ENCODE assay signal across 22 cellular contexts in genomic region chr4:8155048-8155447, GRCh38. TPM values are rescaled to one million over a fixed set of nuclear protein-coding genes. Genes with fewer than 3 reads are reported as not detected.
DNase-seq lines count a peak whose midpoint lies in the region; ATAC-seq, FAIRE-seq and TF ChIP-seq lines count a peak whose summit lies in the region.
"Had no signal": no experiment of that assay in that cellular context is flagged by ENCODE, and none has a peak within 500 bp of the region (broad histone marks: within the 10 kb centered on the region; RNA-seq: fewer than 3 reads in every experiment).

No MANE protein-coding gene starts in this region.

- peaks cover 14% of the 10 kb centered on the region for H3K4me1 Mint-ChIP-seq in activated CD4-positive, alpha-beta T cell treated with anti-CD3 and anti-CD28 coated beads for 36 hours

- H3K9me1 ChIP-seq in K562 (ENCODE audit: control insufficient read depth, insufficient read depth, low read length): no peaks in the 10 kb centered on the region

- H3K36me3 ChIP-seq in K562 (ENCODE audit: control insufficient read depth, insufficient read depth, low read length): no peaks in the 10 kb centered on the region
- H3K36me3 ChIP-seq in psoas muscle (ENCODE audit: insufficient read depth in 1 of 2, low read depth in 1 of 2): no peaks in the 10 kb centered on the region
- H3K36me3 ChIP-seq: BLaER1, HAP-1 had no signal

- H3K79me2 ChIP-seq in K562 (ENCODE audit: control insufficient read depth, insufficient read depth, low read length): no peaks in the 10 kb centered on the region

- H3K9ac ChIP-seq in K562 (ENCODE audit: insufficient read depth in 1 of 2, low read depth in 2 of 2, low read length in 2 of 2): no peak overlapping the region
- H3K9ac ChIP-seq: BLaER1 had no signal

- peak; percentile 11 for DNase-seq in activated CD4-positive, alpha-beta T cell treated with anti-CD3 and anti-CD28 coated beads for 36 hours
- DNase-seq in activated CD4-positive, alpha-beta T cell treated with anti-CD3 and anti-CD28 coated beads for 1 hour: no peak
- DNase-seq in GM04503 (ENCODE audit: low read depth) (peak; percentile 6), K562 (ENCODE audit: extremely low read depth in 1 of 4, low spot score in 3 of 4) (no peak), psoas muscle (no peak), erythroblast (lab: John Stamatoyannopoulos, UW) (no peak), glomerular visceral epithelial cell (ENCODE audit: extremely low spot score) (no peak)
- DNase-seq: CD8-positive, alpha-beta T cell; DMS79 treated with DMSO at 0.1 percent for 48 hours; KBM-7; NCI-H1436; NCI-H2081; NCI-H510A; NCI-H774; RPMI8226 had no signal

- FAIRE-seq in K562 (lab: Jason Lieb, UNC): no peak
- FAIRE-seq: G401.6, GM12878 had no signal

- H3K27me3 Mint-ChIP-seq in activated CD4-positive, alpha-beta T cell treated with anti-CD3 and anti-CD28 coated beads for 36 hours: peaks cover 7% of the 10 kb centered on the region

- TF ChIP-seq RAD21 in K562 (CRISPR knock-in tag; conservative IDR thresholded peaks at IDR 0.05 in 1 of 2, IDR thresholded peaks at IDR 0.05 in 1 of 2): no peak

- intact Hi-C loops in activated CD4-positive, alpha-beta T cell treated with anti-CD3 and anti-CD28 coated beads for 36 hours (cut with DNase I, micrococcal nuclease): loop anchor here (5.0 kb wide), 2 partner anchors 218 to 298 kb away; partner anchors contain the start of gene AFAP1 (in 1 of the 2)
- intact Hi-C loops in K562 (cut with micrococcal nuclease): no loop called here
- intact Hi-C loops in psoas muscle (cut with DNase I): loop anchor here (5.0 kb wide), 2 partner anchors 33 to 38 kb away; no protein-coding TSS in a partner anchor

- no TSS peak for BruUV-seq in K562 (replicated peaks; lab: Mats Ljungman, UMichigan)

- H3K27ac ChIP-seq in K562 (ENCODE audit: extremely low read depth, low read depth, low read length) (no peak overlapping the region), psoas muscle (peak overlapping the region; percentile 85)
- H3K27ac ChIP-seq: 22Rv1, BLaER1 had no signal

- TF ChIP-seq POLR2A in K562 (conservative IDR thresholded peaks at IDR 0.05): no peak
- TF ChIP-seq POLR2A in erythroblast (IDR thresholded peaks at IDR 0.05; ENCODE audit: low read length): no peak

- POLR2A ChIA-PET in activated CD4-positive, alpha-beta T cell treated with anti-CD3 and anti-CD28 coated beads for 36 hours (lab: Charles Lee): interaction anchor here (0.6 kb wide), 1 partner anchor 324 kb away, joined by 3 read pairs; no protein-coding TSS in a partner anchor
- POLR2A ChIA-PET in K562 (lab: Yijun Ruan, JAX): interaction anchor here (0.6 kb wide), 1 partner anchor 10 kb away, joined by 3 read pairs; no protein-coding TSS in a partner anchor

- no peak overlapping the region for H3K4me2 ChIP-seq in K562 (ENCODE audit: insufficient read depth, low read length)
- H3K4me2 ChIP-seq: BLaER1 had no signal

- no peak overlapping the region for H3K4me3 Mint-ChIP-seq in activated CD4-positive, alpha-beta T cell treated with anti-CD3 and anti-CD28 coated beads for 36 hours
- H3K4me3 Mint-ChIP-seq: CD8-positive, alpha-beta T cell had no signal

- no peak for TF ChIP-seq EP300 in K562 (IDR thresholded peaks at IDR 0.05; ENCODE audit: low read length)

- ATAC-seq in activated CD4-positive, alpha-beta T cell treated with anti-CD3 and anti-CD28 coated beads for 36 hours: no peak
- no peak for ATAC-seq in K562
- ATAC-seq in psoas muscle: no peak
- ATAC-seq in GM18517 (IDR thresholded peaks at IDR 0.05; ENCODE audit: unreplicated experiment): no peak
- ATAC-seq: CD8-positive, alpha-beta T cell; GM12878 had no signal

- TF ChIP-seq CTCF in K562 (IDR thresholded peaks at IDR 0.05 in 2 of 3, conservative IDR thresholded peaks at IDR 0.05 in 1 of 3; ENCODE audit: insufficient read depth in 2 of 3, low read depth in 1 of 3, low read length in 3 of 3) (no peak), psoas muscle (IDR thresholded peaks at IDR 0.05) (no peak)

- no peaks in the 10 kb centered on the region for H3K36me3 Mint-ChIP-seq in activated CD4-positive, alpha-beta T cell treated with anti-CD3 and anti-CD28 coated beads for 36 hours (ENCODE audit: low read depth)

- CTCF ChIA-PET in activated CD4-positive, alpha-beta T cell treated with anti-CD3 and anti-CD28 coated beads for 36 hours (lab: Charles Lee): interaction anchor here (0.7 kb wide), 1 partner anchor 621 kb away, joined by 3 read pairs; no protein-coding TSS in a partner anchor
- CTCF ChIA-PET in K562 (lab: Yijun Ruan, JAX; ENCODE audit: low intra/inter-chr PET ratio): no interaction called here

- no peak overlapping the region for H2AFZ ChIP-seq in K562 (ENCODE audit: low read depth, low read length)

- H3K9me3 Mint-ChIP-seq in activated CD4-positive, alpha-beta T cell treated with anti-CD3 and anti-CD28 coated beads for 36 hours (ENCODE audit: low read depth): no peaks in the 10 kb centered on the region
- H3K9me3 Mint-ChIP-seq: CD8-positive, alpha-beta T cell had no signal

- no peak overlapping the region for H3K4me3 ChIP-seq in K562
- H3K4me3 ChIP-seq in psoas muscle: no peak overlapping the region
- H3K4me3 ChIP-seq: BLaER1, GM12878, HAP-1 had no signal

- H3K4me1 ChIP-seq in K562 (replicated peaks in 1 of 2; ENCODE audit: control insufficient read depth in 2 of 2, insufficient read depth in 2 of 2, low read length in 2 of 2) (peaks cover 0 to 26% of the 10 kb centered on the region in 2 experiments; a peak in 2 of 5 replicates), psoas muscle (peaks cover 29% of the 10 kb centered on the region)

- peaks cover 23% of the 10 kb centered on the region for H4K20me1 ChIP-seq in K562 (replicated peaks; ENCODE audit: control insufficient read depth, insufficient read depth, low read length)

- WGBS in K562 (ENCODE audit: insufficient coverage, low coverage, missing lambda C conversion rate): 1% methylated on average over 6 of the region's 6 CpGs
- whole genome bisulfite sequencing in psoas muscle, 3 donors: 63 to 81% (median 74%) methylated on average over 6 of the region's 6 CpGs

- H3K27me3 ChIP-seq in K562 (ENCODE audit: control insufficient read depth in 2 of 2, insufficient read depth in 2 of 2, low read length in 2 of 2): peaks cover 18 to 59% of the 10 kb centered on the region in 2 experiments; a peak in 4 of 5 replicates
- no peaks in the 10 kb centered on the region for H3K27me3 ChIP-seq in psoas muscle (ENCODE audit: insufficient read depth in 3 of 3, low read length in 2 of 3)

- H3K9me3 ChIP-seq in K562 (replicated peaks; ENCODE audit: control insufficient read depth, insufficient read depth, low read depth, low read length) (no peaks in the 10 kb centered on the region), psoas muscle (no peaks in the 10 kb centered on the region)
- H3K9me3 ChIP-seq: BLaER1, HAP-1 had no signal

- H3K27ac Mint-ChIP-seq in activated CD4-positive, alpha-beta T cell treated with anti-CD3 and anti-CD28 coated beads for 36 hours: no peak overlapping the region
- H3K27ac Mint-ChIP-seq: CD8-positive, alpha-beta T cell had no signal

- in situ Hi-C loops in K562 (cut with MboI): no loop called here

TF ChIP-seq in K562, 482 proteins besides CTCF, POLR2A, EP300 and RAD21 (continues in another document):
- TF ChIP-seq MYBL2 (IDR thresholded peaks at IDR 0.05; ENCODE audit: low read depth) (no peak), MYBL2 (CRISPR knock-in tag; IDR thresholded peaks at IDR 0.05; ENCODE audit: borderline replicate concordance) (no peak), NCOR1 (IDR thresholded peaks at IDR 0.05) (no peak)

RNA-seq across cellular contexts. Expression of gene ABLIM2, which starts 3.6 kb away (rescaled TPM):
- under 1 TPM; 0.58 to 0.64 TPM for total RNA-seq in activated CD4-positive, alpha-beta T cell treated with anti-CD3 and anti-CD28 coated beads for 36 hours
- total RNA-seq in K562 (2011; cell fraction: chromatin; rRNA removed; ENCODE audit: low replicate concordance): not detected in 2 replicates
- total RNA-seq in K562 (2011; cell fraction: nucleolus; rRNA removed): not detected in 2 replicates
- not detected in 2 replicates for total RNA-seq in K562 (2011; cell fraction: nucleoplasm; rRNA removed)
- total RNA-seq in K562 (2014; rRNA removed) (not detected in 2 replicates), K562 (2014; rRNA removed; fragmentation: Illumina TruSeq; extraction: Trizol) (not detected in 2 replicates), K562 (2015; rRNA removed; fragmentation: Illumina TruSeq; extraction: Trizol) (not detected in 2 replicates), K562 (2021) (not detected in 2 replicates), psoas muscle (100 to 1,000 TPM; 127 to 956 (median 461) TPM)
- polyA plus RNA-seq in K562 (2011; rRNA removed) (not detected in 2 replicates), K562 (2014; fragmentation: Illumina TruSeq; extraction: Trizol) (not detected in 2 replicates), K562 (2014; fragmentation: Nextera tagmentation; extraction: Ambion mirVana) (not detected), K562 (2014; rRNA removed) (not detected in 2 replicates), psoas muscle (100 to 1,000 TPM in 2 of 3 donors, 10 to 100 TPM in 1; 82.2 to 295 (median 123) TPM)
- polyA plus RNA-seq in K562 (2011; cell fraction: cytosol; rRNA removed): not detected in 2 replicates
- not detected in 2 replicates for polyA plus RNA-seq in K562 (2011; cell fraction: nucleus; rRNA removed)
- not detected in 2 replicates for polyA plus RNA-seq in K562 (2012)
- polyA minus RNA-seq in K562 (2011; rRNA and poly(A)+ RNA removed): not detected in 2 replicates
- polyA minus RNA-seq in K562 (2011; cell fraction: cytosol; rRNA and poly(A)+ RNA removed): not detected in 2 replicates
- not detected in 2 replicates for polyA minus RNA-seq in K562 (2011; cell fraction: nucleus; rRNA and poly(A)+ RNA removed)
- polyA plus RNA-seq: AG04450 had no signal

RNA-seq across cellular contexts. Expression of gene SH3TC1, which starts 44.0 kb away (rescaled TPM):
- total RNA-seq in activated CD4-positive, alpha-beta T cell treated with anti-CD3 and anti-CD28 coated beads for 36 hours: 10 to 100 TPM; 11.1 to 18.3 TPM
- 3.2 and 16.5 TPM in 2 replicates for total RNA-seq in K562 (2011; cell fraction: chromatin; rRNA removed; ENCODE audit: low replicate concordance)
- 8.8 and 11.8 TPM in 2 replicates for total RNA-seq in K562 (2011; cell fraction: nucleolus; rRNA removed)
- total RNA-seq in K562 (2011; cell fraction: nucleoplasm; rRNA removed): 7.0 TPM in 2 replicates
- 1.5 and 1.7 TPM in 2 replicates for total RNA-seq in K562 (2014; rRNA removed)
- 0.32 and 0.55 TPM in 2 replicates for total RNA-seq in K562 (2014; rRNA removed; fragmentation: Illumina TruSeq; extraction: Trizol)
- 0.41 and 0.51 TPM in 2 replicates for total RNA-seq in K562 (2015; rRNA removed; fragmentation: Illumina TruSeq; extraction: Trizol)
- 1.1 and 2.1 TPM in 2 replicates for total RNA-seq in K562 (2021)
- 0.38 and 0.46 TPM in 2 replicates for polyA plus RNA-seq in K562 (2011; rRNA removed)
- 0.44 and 0.70 TPM in 2 replicates for polyA plus RNA-seq in K562 (2011; cell fraction: cytosol; rRNA removed)
- polyA plus RNA-seq in K562 (2011; cell fraction: nucleus; rRNA removed): 2.6 and 3.4 TPM in 2 replicates
- polyA plus RNA-seq in K562 (2012): 1.2 and 19.6 TPM in 2 replicates
- polyA plus RNA-seq in K562 (2014; fragmentation: Illumina TruSeq; extraction: Trizol): 0.46 and 0.87 TPM in 2 replicates
- polyA plus RNA-seq in K562 (2014; fragmentation: Nextera tagmentation; extraction: Ambion mirVana): under 1 TPM in 1 of 2 experiments, not detected in 1; 0.04 TPM
- 0.45 and 0.88 TPM in 2 replicates for polyA plus RNA-seq in K562 (2014; rRNA removed)
- polyA minus RNA-seq in K562 (2011; rRNA and poly(A)+ RNA removed): 0.18 and 0.45 TPM in 2 replicates
- polyA minus RNA-seq in K562 (2011; cell fraction: cytosol; rRNA and poly(A)+ RNA removed): 0.48 and 1.6 TPM in 2 replicates
- polyA minus RNA-seq in K562 (2011; cell fraction: nucleus; rRNA and poly(A)+ RNA removed): 3.6 and 4.7 TPM in 2 replicates
- 1 to 10 TPM; 4.6 to 7.9 (median 4.9) TPM for total RNA-seq in psoas muscle
- polyA plus RNA-seq in psoas muscle: 1 to 10 TPM; 1.9 to 5.0 (median 4.0) TPM

Comparison
In these comparisons a context has a peak if more than half of its experiments do, and no peak if none do; other contexts are left out.
1. DNase-seq: peak in activated CD4-positive, alpha-beta T cell treated with anti-CD3 and anti-CD28 coated beads for 36 hours (single experiment) and GM04503 (single experiment); none in activated CD4-positive, alpha-beta T cell treated with anti-CD3 and anti-CD28 coated beads for 1 hour (single experiment), K562 (0 of 4), psoas muscle (0 of 2), erythroblast (0 of 2) and glomerular visceral epithelial cell (single experiment).
2. RNA of gene ABLIM2, which starts 3.6 kb away (total RNA-seq): 127 to 956 TPM in psoas muscle; 0.58 to 0.64 TPM in activated CD4-positive, alpha-beta T cell treated with anti-CD3 and anti-CD28 coated beads for 36 hours and not detected in K562; every median in the first group is over 10 times any median in the second.